ENCODE assay signal across 6 cellular contexts in the genomic region with DNA sequence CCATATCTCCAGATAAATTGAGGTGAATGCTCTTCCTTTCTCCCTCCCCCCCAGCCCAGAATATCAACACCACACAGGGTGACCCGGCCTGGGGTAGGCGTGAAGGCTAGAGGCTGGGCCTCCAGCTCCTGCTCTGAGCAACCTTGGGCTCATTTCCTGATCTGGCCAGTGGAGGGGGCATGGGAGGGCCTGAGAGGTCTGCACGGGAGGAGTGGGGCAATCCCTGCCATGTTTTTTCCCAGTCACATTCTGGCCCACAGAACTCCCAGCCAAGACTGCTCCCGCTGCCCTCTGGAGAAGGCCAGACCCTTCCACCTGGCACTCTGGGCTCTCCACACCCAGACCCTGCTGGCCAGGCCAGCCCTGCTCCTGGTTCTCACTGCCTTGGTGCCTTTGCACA. TPM values are rescaled to one million over a fixed set of nuclear protein-coding genes. Genes with fewer than 3 reads are reported as not detected.
DNase-seq lines count a peak whose midpoint lies in the region; ATAC-seq and TF ChIP-seq lines count a peak whose summit lies in the region.

No MANE protein-coding gene starts in this region.

- H3K27me3 ChIP-seq in GM06990 (replicated peaks; ENCODE audit: control insufficient read depth, insufficient read depth, low read length) = no peaks in the 10 kb centered on the region

- ATAC-seq in HG02840 (IDR thresholded peaks at IDR 0.05; ENCODE audit: low FRiP score, unreplicated experiment) = no peak

- H3K36me3 ChIP-seq in GM06990 (ENCODE audit: control insufficient read depth, insufficient read depth, low read length) = no peaks in the 10 kb centered on the region

- peak; percentile 21 for TF ChIP-seq CTCF in GM06990 (IDR thresholded peaks at IDR 0.05; ENCODE audit: insufficient read depth, low read length, poor library complexity, severe bottlenecking)

- no peak overlapping the region for H3K4me3 ChIP-seq in GM06990 (replicated peaks; ENCODE audit: low read depth, low read length)

- DNase-seq in GM06990 (ENCODE audit: extremely low read depth, insufficient read length) (no peak), NCI-H460 (ENCODE audit: extremely low read depth, low read depth) (peak; percentile 30), iris pigment epithelial cell (ENCODE audit: low read depth) (peak; percentile 29), T-helper 9 cell (no peak)
- no peak for DNase-seq in activated CD4-positive, alpha-beta T cell treated with anti-CD3 and anti-CD28 coated beads, Interleukin-2, amount 50 U/mL, for 4 hours

RNA-seq across cellular contexts. Expression of a gene that starts 3.9 kb away (rescaled TPM):
- not detected in 2 replicates for total RNA-seq in NCI-H460 (2014; rRNA removed; shearing (Covaris generic))
- not detected in 2 replicates for polyA plus RNA-seq in NCI-H460 (2014; cell fraction: nucleus; rRNA removed)

RNA-seq across cellular contexts. Expression of a gene that starts 30.7 kb away (rescaled TPM):
- total RNA-seq in NCI-H460 (2014; rRNA removed; shearing (Covaris generic)) = 44.9 and 51.0 TPM in 2 replicates
- 131 and 137 TPM in 2 replicates for polyA plus RNA-seq in NCI-H460 (2014; cell fraction: nucleus; rRNA removed)

RNA-seq across cellular contexts. Expression of a gene that starts 30.9 kb away (rescaled TPM):
- total RNA-seq in NCI-H460 (2014; rRNA removed; shearing (Covaris generic)) = 1.2 and 4.1 TPM in 2 replicates
- polyA plus RNA-seq in NCI-H460 (2014; cell fraction: nucleus; rRNA removed) = 1.4 and 2.9 TPM in 2 replicates

RNA-seq across cellular contexts. Expression of a gene that starts 48.6 kb away (rescaled TPM):
- total RNA-seq in NCI-H460 (2014; rRNA removed; shearing (Covaris generic)) = 0.12 and 0.20 TPM in 2 replicates
- polyA plus RNA-seq in NCI-H460 (2014; cell fraction: nucleus; rRNA removed) = 0.21 and 0.89 TPM in 2 replicates

RNA-seq across cellular contexts. Expression of a gene that starts 53.9 kb away (rescaled TPM):
- total RNA-seq in NCI-H460 (2014; rRNA removed; shearing (Covaris generic)) = 1,027 and 1,037 TPM in 2 replicates
- 425 and 429 TPM in 2 replicates for polyA plus RNA-seq in NCI-H460 (2014; cell fraction: nucleus; rRNA removed)

Comparison
In these comparisons a context has a peak if more than half of its experiments do, and no peak if none do; other contexts are left out.
1. DNase-seq: peak in NCI-H460 (single experiment) and iris pigment epithelial cell (single experiment); none in GM06990 (single experiment), activated CD4-positive, alpha-beta T cell treated with anti-CD3 and anti-CD28 coated beads, Interleukin-2, amount 50 U/mL, for 4 hours (0 of 2) and T-helper 9 cell (single experiment).